Comparison of ENCODE assay signal across 19 cellular contexts in the genomic region with DNA sequence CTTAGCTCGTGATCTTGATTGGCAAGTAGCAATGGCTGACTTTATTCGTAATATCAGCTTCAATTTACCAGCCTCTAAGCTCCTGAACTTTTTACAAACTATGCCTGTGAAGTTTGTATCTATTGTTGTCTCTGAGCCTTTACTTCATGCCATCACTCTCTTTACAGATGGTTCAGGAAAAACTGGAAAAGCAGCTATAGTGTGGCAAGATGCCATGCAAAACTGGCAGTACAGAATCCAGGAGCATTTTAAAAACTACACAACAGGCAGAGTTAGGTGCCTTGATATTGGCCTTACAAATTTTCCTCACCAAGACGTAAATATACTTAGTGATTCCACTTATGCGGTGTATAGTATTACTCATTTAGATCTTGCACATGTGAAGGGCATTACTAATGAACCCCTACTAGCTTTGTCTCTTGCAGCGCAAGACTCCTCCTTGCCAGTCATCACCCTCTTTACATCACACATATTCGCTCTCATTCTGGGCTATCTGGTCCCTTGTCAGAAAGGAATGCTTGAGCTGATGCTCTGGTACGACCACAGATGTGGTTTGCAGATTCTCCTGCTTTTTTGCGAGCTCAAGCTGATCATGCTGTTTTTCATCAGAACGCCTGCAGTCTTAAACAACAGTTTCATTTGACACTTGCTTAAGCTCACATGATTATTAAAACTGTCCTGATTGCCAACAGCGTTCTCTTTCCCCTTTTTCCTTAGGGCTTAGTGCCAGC. TPM values are rescaled to one million over a fixed set of nuclear protein-coding genes. Genes with fewer than 3 reads are reported as not detected.
DNase-seq lines count a peak whose midpoint lies in the region; ATAC-seq and TF ChIP-seq lines count a peak whose summit lies in the region.
"Had no signal": no experiment of that assay in that cellular context is flagged by ENCODE, and none has a peak within 500 bp of the region (broad histone marks: within the 10 kb centered on the region; RNA-seq: fewer than 3 reads in every experiment).

No MANE protein-coding gene starts in this region.

- TF ChIP-seq EP300 in Ishikawa (IDR thresholded peaks at IDR 0.05; ENCODE audit: borderline replicate concordance), result no peak

- peak; percentile 52 for DNase-seq in AG10803 (ENCODE audit: low read depth)
- peak; percentile 90 for DNase-seq in prostate gland (ENCODE audit: low spot score)
- DNase-seq in NCI-H146 treated with DMSO at 0.1 percent for 48 hours (lab: John Stamatoyannopoulos, UW; ENCODE audit: unreplicated experiment), result no peak
- DNase-seq in DMS 273 treated with DMSO at 0.1 percent for 48 hours (lab: John Stamatoyannopoulos, UW), result no peak
- no peak for DNase-seq in kidney tubule cell (ENCODE audit: low spot score)
- DNase-seq: activated CD8-positive, alpha-beta memory T cell treated with anti-CD3 and anti-CD28 coated beads, Interleukin-2, amount 10 ng/mL, durations not matched to agents 7 days and 5 days; activated effector memory CD4-positive, alpha-beta T cell treated with Interleukin-2 at 50 U/mL for 16 hours; AML-193; Caco-2; GF-D8; kidney; NCI-H2081 treated with DMSO at 0.1 percent for 48 hours; stimulated activated naive CD4-positive, alpha-beta T cell had no signal

- H3K36me3 ChIP-seq in esophagus (ENCODE audit: control insufficient read depth in 2 of 2, insufficient read depth in 2 of 2, low read length in 1 of 2) (no peaks in the 10 kb centered on the region), prostate gland (no peaks in the 10 kb centered on the region)
- H3K36me3 ChIP-seq: neural progenitor cell, SJSA1 had no signal

- H3K27ac ChIP-seq in esophagus (ENCODE audit: low read depth in 2 of 2, low read length in 1 of 2), result peak overlapping the region; percentile 81 to 88
- H3K27ac ChIP-seq in prostate gland, result peak overlapping the region; percentile 79 to 84
- H3K27ac ChIP-seq: neural progenitor cell, SJSA1 had no signal

- no peak for TF ChIP-seq CTCF in AG10803 (conservative IDR thresholded peaks at IDR 0.05; ENCODE audit: low read length)
- no peak for TF ChIP-seq CTCF in prostate gland (IDR thresholded peaks at IDR 0.05)

- no peaks in the 10 kb centered on the region for H3K9me3 ChIP-seq in esophagus (ENCODE audit: control insufficient read depth in 2 of 2, insufficient read depth in 1 of 2, low read depth in 1 of 2, low read length in 1 of 2)
- no peaks in the 10 kb centered on the region for H3K9me3 ChIP-seq in prostate gland
- H3K9me3 ChIP-seq: Caco-2, SJSA1 had no signal

- intact Hi-C loops in prostate gland (cut with DNase I), result loop anchor here (10.0 kb wide), 2 partner anchors 120 to 460 kb away; no protein-coding TSS in a partner anchor

- TF ChIP-seq RAD21 in Ishikawa (IDR thresholded peaks at IDR 0.05; ENCODE audit: low read depth), result no peak

- no peak for ATAC-seq in HG03571 (IDR thresholded peaks at IDR 0.05; ENCODE audit: unreplicated experiment)
- ATAC-seq: activated CD8-positive, alpha-beta memory T cell treated with anti-CD3 and anti-CD28 coated beads, Interleukin-2, amount 10 ng/mL, durations not matched to agents 7 days and 5 days had no signal

- H3K4me1 ChIP-seq in esophagus (ENCODE audit: control insufficient read depth in 2 of 2, insufficient read depth in 2 of 2, low read length in 1 of 2) (peaks cover 0 to 11% of the 10 kb centered on the region in 2 donors), prostate gland (replicated peaks) (no peaks in the 10 kb centered on the region)
- H3K4me1 ChIP-seq: SJSA1 had no signal

- 42 to 54% methylated on average over 10 of the region's 10 CpGs for WGBS in esophagus, 2 donors
- WGBS in prostate gland, result 40% methylated on average over 10 of the region's 10 CpGs

- no peak overlapping the region for H3K4me3 ChIP-seq in AG10803 (ENCODE audit: low read length)
- H3K4me3 ChIP-seq in esophagus (ENCODE audit: low read depth in 1 of 2, low read length in 2 of 2), result no peak overlapping the region
- no peak overlapping the region for H3K4me3 ChIP-seq in prostate gland
- H3K4me3 ChIP-seq: neural progenitor cell, SJSA1 had no signal

- H3K27me3 ChIP-seq in esophagus (ENCODE audit: control insufficient read depth in 1 of 2, insufficient read depth in 2 of 2, low read length in 2 of 2) (no peaks in the 10 kb centered on the region), prostate gland (replicated peaks; ENCODE audit: insufficient read depth) (no peaks in the 10 kb centered on the region)
- H3K27me3 ChIP-seq: neural progenitor cell, SJSA1 had no signal

- TF ChIP-seq POLR2A in prostate gland (IDR thresholded peaks at IDR 0.05), result no peak

TF ChIP-seq in Ishikawa, 13 proteins besides CTCF, POLR2A, EP300 and RAD21:
- TF ChIP-seq CREB1 (IDR thresholded peaks at IDR 0.05; ENCODE audit: low read depth) (no peak), NFIC (IDR thresholded peaks at IDR 0.05) (peak; percentile 28; the same call in 1 of the 2 replicates)
- TF ChIP-seq, protein P1, sequence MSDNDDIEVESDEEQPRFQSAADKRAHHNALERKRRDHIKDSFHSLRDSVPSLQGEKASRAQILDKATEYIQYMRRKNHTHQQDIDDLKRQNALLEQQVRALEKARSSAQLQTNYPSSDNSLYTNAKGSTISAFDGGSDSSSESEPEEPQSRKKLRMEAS (IDR thresholded peaks at IDR 0.05), result no peak
- TF ChIP-seq, protein P2, sequence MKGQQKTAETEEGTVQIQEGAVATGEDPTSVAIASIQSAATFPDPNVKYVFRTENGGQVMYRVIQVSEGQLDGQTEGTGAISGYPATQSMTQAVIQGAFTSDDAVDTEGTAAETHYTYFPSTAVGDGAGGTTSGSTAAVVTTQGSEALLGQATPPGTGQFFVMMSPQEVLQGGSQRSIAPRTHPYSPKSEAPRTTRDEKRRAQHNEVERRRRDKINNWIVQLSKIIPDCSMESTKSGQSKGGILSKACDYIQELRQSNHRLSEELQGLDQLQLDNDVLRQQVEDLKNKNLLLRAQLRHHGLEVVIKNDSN (IDR thresholded peaks at IDR 0.05), result no peak
- TF ChIP-seq, protein P3, sequence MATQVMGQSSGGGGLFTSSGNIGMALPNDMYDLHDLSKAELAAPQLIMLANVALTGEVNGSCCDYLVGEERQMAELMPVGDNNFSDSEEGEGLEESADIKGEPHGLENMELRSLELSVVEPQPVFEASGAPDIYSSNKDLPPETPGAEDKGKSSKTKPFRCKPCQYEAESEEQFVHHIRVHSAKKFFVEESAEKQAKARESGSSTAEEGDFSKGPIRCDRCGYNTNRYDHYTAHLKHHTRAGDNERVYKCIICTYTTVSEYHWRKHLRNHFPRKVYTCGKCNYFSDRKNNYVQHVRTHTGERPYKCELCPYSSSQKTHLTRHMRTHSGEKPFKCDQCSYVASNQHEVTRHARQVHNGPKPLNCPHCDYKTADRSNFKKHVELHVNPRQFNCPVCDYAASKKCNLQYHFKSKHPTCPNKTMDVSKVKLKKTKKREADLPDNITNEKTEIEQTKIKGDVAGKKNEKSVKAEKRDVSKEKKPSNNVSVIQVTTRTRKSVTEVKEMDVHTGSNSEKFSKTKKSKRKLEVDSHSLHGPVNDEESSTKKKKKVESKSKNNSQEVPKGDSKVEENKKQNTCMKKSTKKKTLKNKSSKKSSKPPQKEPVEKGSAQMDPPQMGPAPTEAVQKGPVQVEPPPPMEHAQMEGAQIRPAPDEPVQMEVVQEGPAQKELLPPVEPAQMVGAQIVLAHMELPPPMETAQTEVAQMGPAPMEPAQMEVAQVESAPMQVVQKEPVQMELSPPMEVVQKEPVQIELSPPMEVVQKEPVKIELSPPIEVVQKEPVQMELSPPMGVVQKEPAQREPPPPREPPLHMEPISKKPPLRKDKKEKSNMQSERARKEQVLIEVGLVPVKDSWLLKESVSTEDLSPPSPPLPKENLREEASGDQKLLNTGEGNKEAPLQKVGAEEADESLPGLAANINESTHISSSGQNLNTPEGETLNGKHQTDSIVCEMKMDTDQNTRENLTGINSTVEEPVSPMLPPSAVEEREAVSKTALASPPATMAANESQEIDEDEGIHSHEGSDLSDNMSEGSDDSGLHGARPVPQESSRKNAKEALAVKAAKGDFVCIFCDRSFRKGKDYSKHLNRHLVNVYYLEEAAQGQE (IDR thresholded peaks at IDR 0.05; ENCODE audit: low read depth), result no peak
TF ChIP-seq in Ishikawa: peak in this region for 1.

RNA-seq across cellular contexts. Expression of a gene that starts 36.3 kb away (rescaled TPM):
- under 1 TPM in 1 of 2 donors, not detected in 1; 0.10 TPM for polyA plus RNA-seq in esophagus
- under 1 TPM in 1 of 2 donors, not detected in 1; 0.34 TPM for total RNA-seq in prostate gland
- total RNA-seq: activated CD8-positive, alpha-beta memory T cell treated with anti-CD3 and anti-CD28 coated beads, Interleukin-2, amount 10 ng/mL, durations not matched to agents 7 days and 5 days; Caco-2; kidney; SJSA1; urinary bladder had no signal
- polyA plus RNA-seq: urinary bladder had no signal

RNA-seq across cellular contexts. Expression of a gene that starts 41.8 kb away (rescaled TPM):
- polyA plus RNA-seq in esophagus, result 100 to 1,000 TPM; 306 to 356 TPM
- 1 to 10 TPM in 1 of 2 donors, under 1 TPM in 1; 0.80 to 1.4 TPM for total RNA-seq in prostate gland
- total RNA-seq: activated CD8-positive, alpha-beta memory T cell treated with anti-CD3 and anti-CD28 coated beads, Interleukin-2, amount 10 ng/mL, durations not matched to agents 7 days and 5 days; Caco-2; SJSA1 had no signal

Comparison
In these comparisons a context has a peak if more than half of its experiments do, and no peak if none do; other contexts are left out.
1. DNase-seq: peak in AG10803 (single experiment) and prostate gland (single experiment); none in NCI-H146 treated with DMSO at 0.1 percent for 48 hours (single experiment), DMS 273 treated with DMSO at 0.1 percent for 48 hours (single experiment) and kidney tubule cell (single experiment).